ENCODE assay signal across 8 cellular contexts in the genomic region with DNA sequence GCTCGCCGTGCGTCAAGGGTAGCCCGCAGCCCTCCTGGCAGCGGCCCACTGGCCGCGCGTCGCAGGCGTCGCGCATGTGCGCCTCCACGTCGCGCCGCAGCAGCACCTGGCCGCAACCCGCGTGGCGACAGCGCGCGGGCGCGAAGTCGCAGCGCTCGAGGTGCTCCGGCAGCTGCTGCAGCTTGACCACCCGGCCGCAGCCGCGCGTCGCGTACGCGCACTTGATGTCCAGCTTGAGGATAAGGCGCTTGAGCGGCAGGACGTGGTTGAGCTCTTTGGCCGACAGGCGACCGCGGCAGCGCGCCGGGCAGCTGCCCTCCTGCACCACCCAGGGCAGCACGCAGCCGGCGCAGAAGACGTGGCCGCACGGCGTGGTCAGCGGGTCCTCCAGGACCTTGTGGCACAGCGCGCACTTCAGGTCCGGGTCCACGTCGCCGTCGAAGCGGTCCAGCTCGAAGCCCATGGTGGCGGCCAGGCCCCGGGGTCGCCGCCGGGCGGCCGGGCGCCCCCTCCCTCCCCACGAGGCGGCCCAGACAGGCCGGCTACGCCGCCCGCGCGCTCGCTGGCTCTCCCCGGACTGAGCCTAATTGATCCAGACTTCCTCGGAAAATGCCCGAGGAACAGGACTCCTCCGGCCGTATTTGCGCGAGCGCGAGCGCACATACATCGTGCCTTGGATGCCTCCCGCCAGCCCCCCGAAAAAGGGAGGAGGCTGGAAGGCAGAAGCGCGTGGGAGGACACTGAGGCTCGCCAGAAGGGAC. TPM values are rescaled to one million over a fixed set of nuclear protein-coding genes. Genes with fewer than 3 reads are reported as not detected.
A peak's percentile ranks its signal among the peaks of the same experiment; 100 is the strongest.
DNase-seq lines count a peak whose midpoint lies in the region; ATAC-seq and TF ChIP-seq lines count a peak whose summit lies in the region.

A gene (minus strand): TSS at position 579 of the 761 bp plus-strand sequence.

- DNase-seq in anterior cingulate cortex (lab: John Stamatoyannopoulos, UW): peak in 47 of 58 donors; percentile 6 to 76 (median 42)
- peak; percentile 80 for DNase-seq in hepatocyte (ENCODE audit: low spot score)
- no peak for DNase-seq in retinal pigment epithelial cell (ENCODE audit: low read depth)
- no peak for DNase-seq in A172 (ENCODE audit: low spot score)
- DNase-seq in natural killer cell treated with Interleukin-12 subunit alpha and Interleukin-12 subunit beta and Interleukin-15 and Interleukin-18, amount 100 ng/mL, for 72 hours (ENCODE audit: low spot score): no peak

- H3K4me2 ChIP-seq in hepatocyte: peak within 1 kb of the TSS; percentile 87

- peaks cover 4% of the 10 kb centered on the region for H3K9me3 Mint-ChIP-seq in natural killer cell treated with Interleukin-12 subunit alpha and Interleukin-12 subunit beta and Interleukin-15 and Interleukin-18, amount 100 ng/mL, for 72 hours

- ATAC-seq in GM18498 (IDR thresholded peaks at IDR 0.05; ENCODE audit: unreplicated experiment) (no peak), GM19351 (IDR thresholded peaks at IDR 0.05; ENCODE audit: unreplicated experiment) (no peak)
- no peak for ATAC-seq in natural killer cell treated with Interleukin-12 subunit alpha and Interleukin-12 subunit beta and Interleukin-15 and Interleukin-18, amount 100 ng/mL, for 72 hours

- under 1% methylated on average over 86 of the region's 99 CpGs for WGBS in hepatocyte (ENCODE audit: low lambda C conversion rate, missing lambda C conversion rate)

- H4K20me1 ChIP-seq in hepatocyte (ENCODE audit: insufficient read depth, poor library complexity, severe bottlenecking): peaks cover 11% of the 10 kb centered on the region

- H3K36me3 Mint-ChIP-seq in natural killer cell treated with Interleukin-12 subunit alpha and Interleukin-12 subunit beta and Interleukin-15 and Interleukin-18, amount 100 ng/mL, for 72 hours: no peaks in the 10 kb centered on the region

- no peaks in the 10 kb centered on the region for H3K9me2 ChIP-seq in hepatocyte (replicated peaks; ENCODE audit: insufficient read depth)

- H2AFZ ChIP-seq in hepatocyte: peak within 1 kb of the TSS; percentile 66

- no peak within 1 kb of the TSS for H3K27ac Mint-ChIP-seq in natural killer cell treated with Interleukin-12 subunit alpha and Interleukin-12 subunit beta and Interleukin-15 and Interleukin-18, amount 100 ng/mL, for 72 hours

- no peak within 1 kb of the TSS for H3K27ac ChIP-seq in HUES6 (ENCODE audit: low read depth, low read length)
- H3K27ac ChIP-seq in hepatocyte: peak within 1 kb of the TSS; percentile 83

- no peak within 1 kb of the TSS for H3K4me3 Mint-ChIP-seq in natural killer cell treated with Interleukin-12 subunit alpha and Interleukin-12 subunit beta and Interleukin-15 and Interleukin-18, amount 100 ng/mL, for 72 hours

- H3K4me1 ChIP-seq in HUES6 (ENCODE audit: control insufficient read depth, insufficient read depth, low read length) (peaks cover 18% of the 10 kb centered on the region), hepatocyte (ENCODE audit: insufficient read depth) (peaks cover 31% of the 10 kb centered on the region)

- H3K27me3 ChIP-seq in HUES6 (ENCODE audit: control insufficient read depth, insufficient read depth, low read length) (peaks cover 47% of the 10 kb centered on the region), hepatocyte (no peaks in the 10 kb centered on the region)

- peaks cover 47% of the 10 kb centered on the region for H3K79me2 ChIP-seq in hepatocyte

- no peaks in the 10 kb centered on the region for H3K4me1 Mint-ChIP-seq in natural killer cell treated with Interleukin-12 subunit alpha and Interleukin-12 subunit beta and Interleukin-15 and Interleukin-18, amount 100 ng/mL, for 72 hours (ENCODE audit: low read depth in 2 of 2)

- no peaks in the 10 kb centered on the region for H3K27me3 Mint-ChIP-seq in natural killer cell treated with Interleukin-12 subunit alpha and Interleukin-12 subunit beta and Interleukin-15 and Interleukin-18, amount 100 ng/mL, for 72 hours

- H3K9me3 ChIP-seq in HUES6 (ENCODE audit: control insufficient read depth, insufficient read depth, low read depth, low read length) (no peaks in the 10 kb centered on the region), hepatocyte (ENCODE audit: low read depth) (no peaks in the 10 kb centered on the region)

- H3K9ac ChIP-seq in HUES6 (ENCODE audit: low read length): peak within 1 kb of the TSS; percentile 70

- H3K36me3 ChIP-seq in HUES6 (ENCODE audit: control insufficient read depth, insufficient read depth, low read length): no peaks in the 10 kb centered on the region
- no peaks in the 10 kb centered on the region for H3K36me3 ChIP-seq in hepatocyte (replicated peaks; ENCODE audit: insufficient read depth, low read depth)

- H3K4me3 ChIP-seq in HUES6 (ENCODE audit: low read depth, low read length): peak within 1 kb of the TSS; percentile 76
- H3K4me3 ChIP-seq in hepatocyte: peak within 1 kb of the TSS; percentile 39
- peak within 1 kb of the TSS; percentile 68 for H3K4me3 ChIP-seq in retinal pigment epithelial cell (ENCODE audit: low read length)

- TF ChIP-seq CTCF in hepatocyte (IDR thresholded peaks at IDR 0.05; ENCODE audit: poor library complexity) (no peak), retinal pigment epithelial cell (conservative IDR thresholded peaks at IDR 0.05; ENCODE audit: low read depth, low read length) (no peak)

RNA-seq across cellular contexts. Expression of the gene that starts here (rescaled TPM):
- 42.9 and 48.2 TPM in 2 replicates for total RNA-seq in hepatocyte
- 60.5 and 62.3 TPM in 2 replicates for polyA plus RNA-seq in hepatocyte
- not detected in 2 replicates for total RNA-seq in A172 (2014; rRNA removed; shearing (Covaris generic))
- not detected for total RNA-seq in natural killer cell treated with Interleukin-12 subunit alpha and Interleukin-12 subunit beta and Interleukin-15 and Interleukin-18, amount 100 ng/mL, for 72 hours

Comparison
In these comparisons a context has a peak if more than half of its experiments do, and no peak if none do; other contexts are left out.
1. RNA of the gene that starts here (total RNA-seq): 42.9 to 48.2 TPM in hepatocyte; not detected in A172 and not detected in natural killer cell treated with Interleukin-12 subunit alpha and Interleukin-12 subunit beta and Interleukin-15 and Interleukin-18, amount 100 ng/mL, for 72 hours; every median in the first group is over 10 times any median in the second.
2. DNase-seq: peak in anterior cingulate cortex (47 of 58) and hepatocyte (single experiment); none in retinal pigment epithelial cell (single experiment), A172 (single experiment) and natural killer cell treated with Interleukin-12 subunit alpha and Interleukin-12 subunit beta and Interleukin-15 and Interleukin-18, amount 100 ng/mL, for 72 hours (single experiment).
3. Peak in every context shown above with its lines, with median percentiles within 50 percentile points of each other: H3K4me3 ChIP-seq.